13 cellular contexts compared by ENCODE assay signal in the genomic region with DNA sequence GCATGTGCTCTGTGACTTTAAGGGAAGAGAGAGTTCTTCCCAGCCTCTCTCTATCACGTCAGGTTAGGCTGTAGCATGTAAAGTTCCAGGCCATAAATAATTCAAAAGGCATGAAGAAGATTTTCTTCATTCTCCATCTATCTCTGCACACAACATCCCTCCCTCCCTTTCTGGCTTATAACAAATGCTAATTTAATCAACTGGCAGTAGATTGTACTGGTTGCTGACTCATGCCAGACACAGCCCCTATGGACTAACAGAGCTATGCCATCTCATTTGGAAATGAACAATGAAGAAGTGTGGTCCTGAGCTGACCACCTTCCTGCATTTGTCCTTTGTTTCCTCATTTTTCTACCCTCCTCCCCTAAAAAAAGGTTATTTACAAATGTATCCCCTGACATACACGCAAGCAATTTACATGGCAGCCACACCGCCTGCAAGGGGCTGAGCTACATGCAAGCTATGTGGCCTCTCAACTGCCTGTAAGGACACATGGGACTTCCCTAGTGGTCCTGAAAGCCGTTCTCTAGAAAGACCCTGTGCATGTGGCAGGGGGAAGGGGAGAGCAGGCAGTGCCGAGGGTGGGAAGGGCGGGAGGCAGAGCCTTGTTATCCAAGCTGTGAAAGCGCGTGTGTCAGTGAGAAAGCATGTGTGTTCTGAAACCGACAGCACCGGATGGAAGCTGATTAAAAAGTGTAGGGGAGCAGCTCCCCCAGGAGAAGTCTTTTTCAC.
DNase-seq lines count a peak whose midpoint lies in the region; ATAC-seq and TF ChIP-seq lines count a peak whose summit lies in the region.
"Had no signal": no experiment of that assay in that cellular context is flagged by ENCODE, and none has a peak within 500 bp of the region (broad histone marks: within the 10 kb centered on the region; RNA-seq: fewer than 3 reads in every experiment).

No MANE protein-coding gene starts in this region.

- no peaks in the 10 kb centered on the region for H3K27me3 ChIP-seq in IMR-90 (ENCODE audit: control insufficient read depth, insufficient read depth, low read length)

- H3K14ac ChIP-seq in IMR-90 (replicated peaks; ENCODE audit: low read depth, low read length): peak overlapping the region; percentile 95

- H2BK15ac ChIP-seq in IMR-90 (ENCODE audit: low read depth, low read length): peak overlapping the region; percentile 99

- POLR2A ChIA-PET in IMR-90 (lab: Charles Lee; ENCODE audit: unreplicated experiment): interaction anchor here (0.6 to 8.5 kb wide), 3 partner anchors 17 to 213 kb away, joined by 4 to 153 read pairs (median 10); a partner anchor contains a TSS

- peak overlapping the region; percentile 90 for H3K9ac ChIP-seq in IMR-90 (ENCODE audit: low read depth, low read length)

- no peaks in the 10 kb centered on the region for H3K36me3 ChIP-seq in IMR-90 (ENCODE audit: control insufficient read depth, insufficient read depth, low read length)
- H3K36me3 ChIP-seq: thoracic aorta had no signal

- H3K9me1 ChIP-seq in IMR-90 (ENCODE audit: insufficient read depth, low read length): peaks cover 55% of the 10 kb centered on the region

- CTCF ChIA-PET in IMR-90 (lab: Yijun Ruan, JAX): interaction anchor here (0.5 to 1.6 kb wide), 6 partner anchors 17 to 274 kb away, joined by 4 to 7 read pairs (median 4); no protein-coding TSS in a partner anchor

- no peaks in the 10 kb centered on the region for H3K9me3 ChIP-seq in IMR-90 (ENCODE audit: control insufficient read depth, insufficient read depth, low read length)
- H3K9me3 ChIP-seq: thoracic aorta had no signal

- H3K27ac ChIP-seq in IMR-90 (ENCODE audit: insufficient read depth, low read length): peak overlapping the region; percentile 99
- H3K27ac ChIP-seq in VCaP: peak overlapping the region; percentile 78; the same call in 1 of the 2 replicates

- peak overlapping the region; percentile 67 for H3K4me2 ChIP-seq in IMR-90 (ENCODE audit: low read depth, low read length)

- peaks cover 11 to 49% of the 10 kb centered on the region in 2 experiments; a peak in 3 of 4 replicates for H3K79me1 ChIP-seq in IMR-90 (ENCODE audit: low read depth in 1 of 2, low read length in 2 of 2)

- peak overlapping the region; percentile 99 for H3K56ac ChIP-seq in IMR-90 (ENCODE audit: extremely low read depth, insufficient read depth, low read length)

- no peak for TF ChIP-seq RAD21 in IMR-90 (IDR thresholded peaks at IDR 0.05; ENCODE audit: low read length)

- H3K4me3 ChIP-seq in IMR-90 (ENCODE audit: insufficient read depth, low read depth, low read length): no peak overlapping the region
- H3K4me3 ChIP-seq in fibroblast of villous mesenchyme (ENCODE audit: low read depth, low read length): no peak overlapping the region
- H3K4me3 ChIP-seq: thoracic aorta had no signal

- peak overlapping the region; percentile 99 for H3K23ac ChIP-seq in IMR-90 (ENCODE audit: low read depth, low read length)

- peak overlapping the region; percentile 100 for H2BK120ac ChIP-seq in IMR-90 (ENCODE audit: low read depth, low read length)

- in situ Hi-C loops in IMR-90 (cut with MboI; ENCODE audit: low sequenced_read_pairs): no loop called here
- in situ Hi-C loops in KBM-7 (cut with MboI; ENCODE audit: low pct_unique_long_range_greater_than_20kb, low sequenced_read_pairs): no loop called here

- peak overlapping the region; percentile 94 for H2AK9ac ChIP-seq in IMR-90 (replicated peaks; ENCODE audit: low read depth, low read length, poor library complexity)

- TF ChIP-seq CTCF in IMR-90 (conservative IDR thresholded peaks at IDR 0.05; ENCODE audit: low read depth, low read length) (no peak), VCaP (conservative IDR thresholded peaks at IDR 0.05) (no peak), fibroblast of villous mesenchyme (IDR thresholded peaks at IDR 0.05; ENCODE audit: insufficient read depth, low read depth, low read length) (no peak)

- peak overlapping the region; percentile 98 to 99 for H4K8ac ChIP-seq in IMR-90 (ENCODE audit: low read depth in 2 of 2, low read length in 2 of 2)

- no peak for ATAC-seq in IMR-90 (ENCODE audit: low read depth)

- peak overlapping the region; percentile 99 for H4K5ac ChIP-seq in IMR-90 (ENCODE audit: low read depth, low read length)

- H2BK5ac ChIP-seq in IMR-90 (ENCODE audit: low read depth, low read length, poor library complexity, severe bottlenecking): peak overlapping the region; percentile 99

- H3K4me1 ChIP-seq in IMR-90 (ENCODE audit: control insufficient read depth, insufficient read depth, low read length): peaks cover 66% of the 10 kb centered on the region

- H2AK5ac ChIP-seq in IMR-90 (ENCODE audit: low read depth, low read length): peak overlapping the region; percentile 99

- DNase-seq in IMR-90: peak; percentile 71
- DNase-seq in fibroblast of villous mesenchyme (ENCODE audit: low read depth): peak; percentile 36
- DNase-seq in superior temporal gyrus (ENCODE audit: extremely low spot score): peak; percentile 65
- DNase-seq in COLO829 (ENCODE audit: low spot score): no peak
- no peak for DNase-seq in KBM-7
- no peak for DNase-seq in NCI-H1694 (lab: John Stamatoyannopoulos, UW)
- DNase-seq: activated CD8-positive, alpha-beta memory T cell treated with anti-CD3 and anti-CD28 coated beads for 24 hours; amniotic stem cell; GF-D8; stimulated activated CD4-positive, alpha-beta T cell treated with anti-CD3 and anti-CD28 coated beads, Interleukin-4, amount 100 ng/mL, for 4 hours; T-helper 2 cell had no signal

- 25% methylated on average over 4 of the region's 10 CpGs; no CpG with 5 or more reads in 1 of the 2 experiments for WGBS in IMR-90 (ENCODE audit: extremely low coverage in 2 of 2, insufficient read length in 1 of 2), 2 experiments

- BruUV-seq in IMR-90 (replicated peaks; lab: Mats Ljungman, UMichigan): no TSS peak

- peak overlapping the region; percentile 99 for H3K18ac ChIP-seq in IMR-90 (ENCODE audit: low read depth, low read length)

- intact Hi-C loops in IMR-90 (cut with micrococcal nuclease): loop anchor here (10.0 kb wide), 1 partner anchor 358 kb away; no protein-coding TSS in a partner anchor

- peak overlapping the region; percentile 100 for H2BK20ac ChIP-seq in IMR-90 (ENCODE audit: low read depth, low read length)

- H4K91ac ChIP-seq in IMR-90 (ENCODE audit: insufficient read depth, low read depth, low read length): peak overlapping the region; percentile 100

- TF ChIP-seq POLR2A in IMR-90 (IDR thresholded peaks at IDR 0.05; ENCODE audit: low read depth, low read length): no peak

- dilution Hi-C loops in IMR-90 (cut with HindIII; ENCODE audit: low sequenced_read_pairs, unreplicated experiment): no loop called here

- H2AFZ ChIP-seq in IMR-90 (replicated peaks; ENCODE audit: low read length, poor library complexity): peak overlapping the region; percentile 81

- H4K20me1 ChIP-seq in IMR-90 (ENCODE audit: insufficient read depth, low read length): no peaks in the 10 kb centered on the region

- peak overlapping the region; percentile 100 for H3K4ac ChIP-seq in IMR-90 (ENCODE audit: low read depth, low read length)

TF ChIP-seq in IMR-90, 13 proteins besides CTCF, POLR2A, EP300 and RAD21:
- peak; percentile 73 for TF ChIP-seq NFE2L2 (IDR thresholded peaks at IDR 0.05; ENCODE audit: low read depth, low read length)
- TF ChIP-seq, protein P1, sequence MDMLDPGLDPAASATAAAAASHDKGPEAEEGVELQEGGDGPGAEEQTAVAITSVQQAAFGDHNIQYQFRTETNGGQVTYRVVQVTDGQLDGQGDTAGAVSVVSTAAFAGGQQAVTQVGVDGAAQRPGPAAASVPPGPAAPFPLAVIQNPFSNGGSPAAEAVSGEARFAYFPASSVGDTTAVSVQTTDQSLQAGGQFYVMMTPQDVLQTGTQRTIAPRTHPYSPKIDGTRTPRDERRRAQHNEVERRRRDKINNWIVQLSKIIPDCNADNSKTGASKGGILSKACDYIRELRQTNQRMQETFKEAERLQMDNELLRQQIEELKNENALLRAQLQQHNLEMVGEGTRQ (IDR thresholded peaks at IDR 0.05; ENCODE audit: low read depth, low read length): no peak
- 0 out of 2 replicates have a peak, but pooled peaks have one; percentile 22 for TF ChIP-seq MAZ (IDR thresholded peaks at IDR 0.05; ENCODE audit: borderline replicate concordance, low read depth, low read length)
- TF ChIP-seq FOS (IDR thresholded peaks at IDR 0.05; ENCODE audit: low read depth, low read length): peak; percentile 47; the same call in 1 of the 2 replicates
- no peak for TF ChIP-seq CHD1 (IDR thresholded peaks at IDR 0.05; ENCODE audit: low read depth, low read length)

Comparison
In these comparisons a context has a peak if more than half of its experiments do, and no peak if none do; other contexts are left out.
1. DNase-seq: peak in IMR-90 (single experiment), fibroblast of villous mesenchyme (single experiment) and superior temporal gyrus (single experiment); none in COLO829 (single experiment), KBM-7 (single experiment) and NCI-H1694 (single experiment).